ENCODE assay signal across 7 cellular contexts in genomic region chr6:31776563-31776960, GRCh38. TPM values are rescaled to one million over a fixed set of nuclear protein-coding genes. Genes with fewer than 3 reads are reported as not detected.
A peak's percentile ranks its signal among the peaks of the same experiment; 100 is the strongest.
DNase-seq lines count a peak whose midpoint lies in the region; ATAC-seq, FAIRE-seq and TF ChIP-seq lines count a peak whose summit lies in the region.

No MANE protein-coding gene starts in this region.

- H3K4me1 ChIP-seq in Panc1 (ENCODE audit: control insufficient read depth, insufficient read depth, low read length) (peaks cover 31% of the 10 kb centered on the region), fibroblast of lung (ENCODE audit: control insufficient read depth, extremely low read depth, insufficient read depth, low read length) (peaks cover 7% of the 10 kb centered on the region)

- H3K4me1 Mint-ChIP-seq in stimulated activated memory B cell treated with anti-CD40 and anti-IgM and Interleukin-4, amounts not matched to agents 10 μg/mL and 1 μg/mL and 100 μg/mL, for 72 hours, result peaks cover 40% of the 10 kb centered on the region

- H3K9me3 ChIP-seq in Panc1 (ENCODE audit: control insufficient read depth, insufficient read depth, low read depth, low read length), result no peaks in the 10 kb centered on the region
- H3K9me3 ChIP-seq in fibroblast of lung (ENCODE audit: control insufficient read depth, insufficient read depth, low read depth, low read length), result no peaks in the 10 kb centered on the region

- no peak for FAIRE-seq in HTR-8/SVneo (lab: Jason Lieb, UNC)

- H3K4me3 Mint-ChIP-seq in stimulated activated memory B cell treated with anti-CD40 and anti-IgM and Interleukin-4, amounts not matched to agents 10 μg/mL and 1 μg/mL and 100 μg/mL, for 72 hours, result peak overlapping the region; percentile 51

- DNase-seq in Panc1 (ENCODE audit: low read depth, low spot score) (no peak), fibroblast of lung (ENCODE audit: low read depth in 2 of 2) (no peak), HTR-8/SVneo (ENCODE audit: insufficient read length, low spot score) (no peak)
- DNase-seq in activated CD8-positive, alpha-beta memory T cell treated with anti-CD3 and anti-CD28 coated beads, Interleukin-2, amount 50 U/mL, for 4 hours, result no peak

- no TSS peak for BruUV-seq in Panc1 (replicated peaks; lab: Mats Ljungman, UMichigan)

- peak; percentile 8 for ATAC-seq in GM21717 (IDR thresholded peaks at IDR 0.05; ENCODE audit: unreplicated experiment)
- ATAC-seq in Panc1, result peak; percentile 28
- no peak for ATAC-seq in stimulated activated memory B cell treated with anti-CD40 and anti-IgM and Interleukin-4, amounts not matched to agents 10 μg/mL and 1 μg/mL and 100 μg/mL, for 72 hours
- no peak for ATAC-seq in HG03045 (IDR thresholded peaks at IDR 0.05; ENCODE audit: unreplicated experiment)

- H3K36me3 Mint-ChIP-seq in stimulated activated memory B cell treated with anti-CD40 and anti-IgM and Interleukin-4, amounts not matched to agents 10 μg/mL and 1 μg/mL and 100 μg/mL, for 72 hours, result peaks cover 28% of the 10 kb centered on the region

- H4K20me1 ChIP-seq in fibroblast of lung (ENCODE audit: control insufficient read depth, extremely low read depth, insufficient read depth, low read length), result no peaks in the 10 kb centered on the region

- H3K9ac ChIP-seq in fibroblast of lung (ENCODE audit: insufficient read depth, low read length), result no peak overlapping the region

- TF ChIP-seq CTCF in Panc1 (IDR thresholded peaks at IDR 0.05) (no peak), fibroblast of lung (conservative IDR thresholded peaks at IDR 0.05 in 1 of 2, IDR thresholded peaks at IDR 0.05 in 1 of 2; ENCODE audit: low read depth in 1 of 2, low read length in 2 of 2) (no peak)

- no peaks in the 10 kb centered on the region for H3K9me3 Mint-ChIP-seq in stimulated activated memory B cell treated with anti-CD40 and anti-IgM and Interleukin-4, amounts not matched to agents 10 μg/mL and 1 μg/mL and 100 μg/mL, for 72 hours

- POLR2A ChIA-PET in Panc1 (lab: Charles Lee), result interaction anchor here (0.6 kb wide), 1 partner anchor 140 kb away, joined by 11 read pairs; no protein-coding TSS in a partner anchor

- H3K27me3 ChIP-seq in Panc1 (ENCODE audit: control insufficient read depth, insufficient read depth, low read length), result no peaks in the 10 kb centered on the region
- no peaks in the 10 kb centered on the region for H3K27me3 ChIP-seq in fibroblast of lung (ENCODE audit: control insufficient read depth, insufficient read depth, low read length)

- H3K4me3 ChIP-seq in Panc1 (ENCODE audit: low read depth in 2 of 2, low read length in 2 of 2), result peak overlapping the region in 1 of 2 experiments; percentile 3; a peak in 1 of 4 replicates
- H3K4me3 ChIP-seq in fibroblast of lung (replicated peaks in 1 of 4; ENCODE audit: control extremely low read depth in 1 of 4, insufficient read depth in 1 of 4, low read depth in 3 of 4, low read length in 4 of 4), result no peak overlapping the region

- peak overlapping the region; percentile 90 for H3K27ac Mint-ChIP-seq in stimulated activated memory B cell treated with anti-CD40 and anti-IgM and Interleukin-4, amounts not matched to agents 10 μg/mL and 1 μg/mL and 100 μg/mL, for 72 hours

- CTCF ChIA-PET in Panc1 (lab: Charles Lee), result no interaction called here

- in situ Hi-C loops in Panc1 (cut with HindIII; ENCODE audit: low pct_unique_long_range_greater_than_20kb, low sequenced_read_pairs), result no loop called here

- intact Hi-C loops in Panc1 (cut with micrococcal nuclease; ENCODE audit: unreplicated experiment), result loop anchor here (10.0 kb wide), 1 partner anchor 48 kb away; the partner anchor contains the start of gene HSPA1B

- no peak overlapping the region for H2AFZ ChIP-seq in fibroblast of lung (ENCODE audit: low read length)

- H3K36me3 ChIP-seq in Panc1 (ENCODE audit: control insufficient read depth, insufficient read depth, low read length), result no peaks in the 10 kb centered on the region
- H3K36me3 ChIP-seq in fibroblast of lung (ENCODE audit: control insufficient read depth, insufficient read depth, low read length), result peaks cover 8% of the 10 kb centered on the region

- H3K79me2 ChIP-seq in fibroblast of lung (ENCODE audit: control insufficient read depth, insufficient read depth, low read length), result no peaks in the 10 kb centered on the region

- H3K27ac ChIP-seq in Panc1 (ENCODE audit: low read length) (peak overlapping the region; percentile 74; the same call in 1 of the 2 replicates), fibroblast of lung (ENCODE audit: insufficient read depth, low read length) (peak overlapping the region; percentile 43)

- H3K27me3 Mint-ChIP-seq in stimulated activated memory B cell treated with anti-CD40 and anti-IgM and Interleukin-4, amounts not matched to agents 10 μg/mL and 1 μg/mL and 100 μg/mL, for 72 hours, result no peaks in the 10 kb centered on the region

- H3K4me2 ChIP-seq in fibroblast of lung (ENCODE audit: extremely low read depth, insufficient read depth, low read length), result no peak overlapping the region

RNA-seq across cellular contexts. Expression of gene VWA7, which starts 0.6 kb away (rescaled TPM):
- total RNA-seq in Panc1 (2021; ENCODE audit: unreplicated experiment), result 4.3 TPM
- polyA plus RNA-seq in Panc1 (2012; ENCODE audit: insufficient read length), result 2.7 TPM
- total RNA-seq in fibroblast of lung, result under 0.01 and 0.66 TPM in 2 replicates
- polyA plus RNA-seq in fibroblast of lung, result 0.16 and 0.60 TPM in 2 replicates
- polyA plus RNA-seq in fibroblast of lung (2012), result 0.52 and 0.58 TPM in 2 replicates
- polyA minus RNA-seq in fibroblast of lung (ENCODE audit: low replicate concordance), result 0.08 and 1.9 TPM in 2 replicates

RNA-seq across cellular contexts. Expression of gene SAPCD1, which starts 14.1 kb away (rescaled TPM):
- total RNA-seq in Panc1 (2021; ENCODE audit: unreplicated experiment), result 6.3 TPM
- 2.9 TPM for polyA plus RNA-seq in Panc1 (2012; ENCODE audit: insufficient read length)
- 0.26 and 0.50 TPM in 2 replicates for total RNA-seq in fibroblast of lung
- polyA plus RNA-seq in fibroblast of lung, result 1.3 and 1.4 TPM in 2 replicates
- 0.85 and 1.7 TPM in 2 replicates for polyA plus RNA-seq in fibroblast of lung (2012)
- polyA minus RNA-seq in fibroblast of lung (ENCODE audit: low replicate concordance), result not detected in 2 replicates

RNA-seq across cellular contexts. Expression of gene VARS1, which starts 19.0 kb away (rescaled TPM):
- total RNA-seq in Panc1 (2021; ENCODE audit: unreplicated experiment) (229 TPM), fibroblast of lung (29.8 and 53.5 TPM in 2 replicates)
- polyA plus RNA-seq in Panc1 (2012; ENCODE audit: insufficient read length), result 274 TPM
- 16.0 and 31.0 TPM in 2 replicates for polyA plus RNA-seq in fibroblast of lung
- polyA plus RNA-seq in fibroblast of lung (2012), result 45.2 and 84.7 TPM in 2 replicates
- 315 and 394 TPM in 2 replicates for polyA minus RNA-seq in fibroblast of lung (ENCODE audit: low replicate concordance)

RNA-seq across cellular contexts. Expression of gene LSM2, which starts 30.2 kb away (rescaled TPM):
- 89.7 TPM for total RNA-seq in Panc1 (2021; ENCODE audit: unreplicated experiment)
- polyA plus RNA-seq in Panc1 (2012; ENCODE audit: insufficient read length), result 91.3 TPM
- 23.1 and 24.3 TPM in 2 replicates for total RNA-seq in fibroblast of lung
- polyA plus RNA-seq in fibroblast of lung, result 34.7 and 68.1 TPM in 2 replicates
- 39.1 and 68.7 TPM in 2 replicates for polyA plus RNA-seq in fibroblast of lung (2012)
- 54.4 and 96.5 TPM in 2 replicates for polyA minus RNA-seq in fibroblast of lung (ENCODE audit: low replicate concordance)

RNA-seq across cellular contexts. Expression of gene MSH5, which starts 36.8 kb away (rescaled TPM):
- total RNA-seq in Panc1 (2021; ENCODE audit: unreplicated experiment) (38.1 TPM), fibroblast of lung (2.3 and 4.3 TPM in 2 replicates)
- polyA plus RNA-seq in Panc1 (2012; ENCODE audit: insufficient read length), result 13.2 TPM
- 6.0 and 11.1 TPM in 2 replicates for polyA plus RNA-seq in fibroblast of lung
- 2.3 and 4.8 TPM in 2 replicates for polyA plus RNA-seq in fibroblast of lung (2012)
- polyA minus RNA-seq in fibroblast of lung (ENCODE audit: low replicate concordance), result 1.6 and 28.4 TPM in 2 replicates

Comparison
In these comparisons a context has a peak if more than half of its experiments do, and no peak if none do; other contexts are left out.
1. ATAC-seq: peak in GM21717 (single experiment) and Panc1 (single experiment); none in stimulated activated memory B cell treated with anti-CD40 and anti-IgM and Interleukin-4, amounts not matched to agents 10 μg/mL and 1 μg/mL and 100 μg/mL, for 72 hours (single experiment) and HG03045 (single experiment).